Comparison of ENCODE assay signal across 8 cellular contexts in the genomic region with DNA sequence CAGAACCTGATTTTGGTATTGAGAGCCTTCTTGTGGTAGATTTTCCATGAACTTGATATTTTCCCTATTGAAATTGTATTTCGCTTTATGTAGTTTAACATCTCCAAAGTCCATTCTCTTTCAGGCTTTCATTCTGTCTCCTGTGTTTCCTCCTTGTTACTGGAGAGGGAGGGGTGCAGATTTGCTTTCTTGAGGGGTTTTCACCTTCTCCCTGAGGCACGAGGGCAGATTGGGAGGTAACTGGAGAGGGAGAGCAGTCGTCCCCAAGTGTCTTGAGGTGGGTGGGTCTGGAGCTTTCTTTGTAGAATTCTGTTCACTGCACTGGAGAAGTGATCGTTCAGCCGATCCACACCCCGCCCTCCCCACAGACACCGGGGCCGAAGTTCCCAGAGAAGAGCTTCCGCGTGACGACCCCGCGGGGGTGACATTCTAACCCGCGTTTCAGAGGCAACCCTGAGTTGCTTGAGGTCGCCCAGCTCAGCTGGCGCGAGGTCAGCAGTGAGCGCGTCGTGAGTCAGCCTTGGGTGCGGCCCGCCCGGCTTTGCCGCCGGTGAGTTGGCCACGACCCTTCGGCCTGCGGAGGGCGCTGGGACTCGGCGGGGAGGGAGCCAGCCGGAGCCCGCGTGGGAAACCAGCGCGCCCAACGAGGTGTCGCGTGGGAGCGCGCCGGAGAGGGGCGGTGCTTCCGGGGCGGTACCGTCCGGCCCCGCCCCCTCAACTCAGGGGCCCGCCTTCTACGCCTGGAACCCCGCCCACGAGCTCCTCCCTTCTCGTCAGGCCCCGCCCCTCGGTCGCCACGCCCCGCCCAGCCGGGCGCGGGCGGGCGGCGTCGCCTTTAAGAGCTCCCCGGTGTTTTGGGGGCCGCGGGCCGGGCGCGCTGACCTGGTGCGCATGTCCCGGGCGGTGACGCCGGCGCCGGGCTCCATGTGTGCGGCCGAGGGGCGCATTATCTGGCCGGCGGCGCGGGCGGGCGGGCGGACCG. TPM values are rescaled to one million over a fixed set of nuclear protein-coding genes. Genes with fewer than 3 reads are reported as not detected.
DNase-seq lines count a peak whose midpoint lies in the region; ATAC-seq and TF ChIP-seq lines count a peak whose summit lies in the region.

A gene with protein sequence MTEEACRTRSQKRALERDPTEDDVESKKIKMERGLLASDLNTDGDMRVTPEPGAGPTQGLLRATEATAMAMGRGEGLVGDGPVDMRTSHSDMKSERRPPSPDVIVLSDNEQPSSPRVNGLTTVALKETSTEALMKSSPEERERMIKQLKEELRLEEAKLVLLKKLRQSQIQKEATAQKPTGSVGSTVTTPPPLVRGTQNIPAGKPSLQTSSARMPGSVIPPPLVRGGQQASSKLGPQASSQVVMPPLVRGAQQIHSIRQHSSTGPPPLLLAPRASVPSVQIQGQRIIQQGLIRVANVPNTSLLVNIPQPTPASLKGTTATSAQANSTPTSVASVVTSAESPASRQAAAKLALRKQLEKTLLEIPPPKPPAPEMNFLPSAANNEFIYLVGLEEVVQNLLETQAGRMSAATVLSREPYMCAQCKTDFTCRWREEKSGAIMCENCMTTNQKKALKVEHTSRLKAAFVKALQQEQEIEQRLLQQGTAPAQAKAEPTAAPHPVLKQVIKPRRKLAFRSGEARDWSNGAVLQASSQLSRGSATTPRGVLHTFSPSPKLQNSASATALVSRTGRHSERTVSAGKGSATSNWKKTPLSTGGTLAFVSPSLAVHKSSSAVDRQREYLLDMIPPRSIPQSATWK (plus strand): TSS at position 797 of the 982 bp plus-strand sequence. CDS start 59,671 bp downstream, outside the sequence.

- H3K9me3 ChIP-seq in hepatocyte (ENCODE audit: low read depth), result no peaks in the 10 kb centered on the region

- DNase-seq in NCI-H1694 (lab: John Stamatoyannopoulos, UW), result peak; percentile 59
- DNase-seq in T1000 (lab: John Stamatoyannopoulos, UW), result peak; percentile 98
- DNase-seq in astrocyte of the hippocampus (ENCODE audit: low read depth, low spot score), result peak; percentile 98
- peak; percentile 98 for DNase-seq in hepatocyte (ENCODE audit: low spot score)
- peak; percentile 72 for DNase-seq in retinal pigment epithelial cell (ENCODE audit: low read depth)

- H3K4me1 ChIP-seq in hepatocyte (ENCODE audit: insufficient read depth), result peaks cover 28% of the 10 kb centered on the region

- H3K9me2 ChIP-seq in hepatocyte (replicated peaks; ENCODE audit: insufficient read depth), result no peaks in the 10 kb centered on the region

- 2% methylated on average over 50 of the region's 90 CpGs for WGBS in hepatocyte (ENCODE audit: low lambda C conversion rate, missing lambda C conversion rate)

- H3K4me3 ChIP-seq in hepatocyte, result peak within 1 kb of the TSS; percentile 54
- H3K4me3 ChIP-seq in retinal pigment epithelial cell (ENCODE audit: low read length), result peak within 1 kb of the TSS; percentile 73

- peaks cover 67% of the 10 kb centered on the region for H3K79me2 ChIP-seq in hepatocyte

- TF ChIP-seq CTCF in hepatocyte (IDR thresholded peaks at IDR 0.05; ENCODE audit: poor library complexity), result peak; percentile 36
- peak; percentile 25 for TF ChIP-seq CTCF in retinal pigment epithelial cell (conservative IDR thresholded peaks at IDR 0.05; ENCODE audit: low read depth, low read length)

- ATAC-seq in GM18498 (IDR thresholded peaks at IDR 0.05; ENCODE audit: unreplicated experiment) (peak; percentile 74), HG02870 (IDR thresholded peaks at IDR 0.05; ENCODE audit: unreplicated experiment) (peak; percentile 64), GM18870 (IDR thresholded peaks at IDR 0.05; ENCODE audit: unreplicated experiment) (no peak)

- peak within 1 kb of the TSS; percentile 94 for H3K27ac ChIP-seq in hepatocyte

- peak within 1 kb of the TSS; percentile 86 for H3K4me2 ChIP-seq in hepatocyte

- peak within 1 kb of the TSS; percentile 62 for H2AFZ ChIP-seq in hepatocyte

- H3K27me3 ChIP-seq in hepatocyte, result no peaks in the 10 kb centered on the region

- H3K36me3 ChIP-seq in hepatocyte (replicated peaks; ENCODE audit: insufficient read depth, low read depth), result no peaks in the 10 kb centered on the region

- peaks cover 31% of the 10 kb centered on the region for H4K20me1 ChIP-seq in hepatocyte (ENCODE audit: insufficient read depth, poor library complexity, severe bottlenecking)

RNA-seq across cellular contexts. Expression of the gene that starts here (rescaled TPM):
- total RNA-seq in hepatocyte, result 28.0 and 35.7 TPM in 2 replicates
- 31.4 and 35.3 TPM in 2 replicates for polyA plus RNA-seq in hepatocyte
